ENCODE assay signal across 16 cellular contexts in the genomic region with DNA sequence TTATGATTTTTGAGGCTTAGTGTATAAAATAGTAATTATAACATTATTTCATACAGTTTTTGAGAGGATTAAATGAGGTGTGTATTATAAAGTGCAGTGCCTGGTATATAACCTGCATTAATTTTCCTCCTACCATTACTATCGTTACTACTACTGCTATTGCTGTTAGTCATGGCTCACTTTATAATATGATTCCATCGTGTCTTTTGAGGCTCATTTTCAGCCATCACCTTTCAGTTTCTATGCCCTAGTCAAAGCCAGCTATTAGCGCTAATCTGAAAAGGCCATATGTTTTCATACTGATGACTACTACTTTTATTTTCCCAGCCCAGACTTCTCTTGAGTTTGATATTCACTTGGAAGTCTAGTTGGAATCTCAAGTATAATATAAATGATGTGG.
"Had no signal": no experiment of that assay in that cellular context is flagged by ENCODE, and none has a peak within 500 bp of the region (broad histone marks: within the 10 kb centered on the region; RNA-seq: fewer than 3 reads in every experiment).

No MANE protein-coding gene starts in this region.

- H3K27me3 ChIP-seq: adrenal gland, foreskin keratinocyte had no signal

- H3K36me3 Mint-ChIP-seq: immature natural killer cell, WTC11 had no signal

- H3K4me3 Mint-ChIP-seq: activated naive CD4-positive, alpha-beta T cell treated with anti-CD3 and anti-CD28 coated beads, Interleukin-2, amount 10 ng/mL, durations not matched to agents 7 days and 5 days; immature natural killer cell; natural killer cell treated with Interleukin-12 subunit alpha and Interleukin-12 subunit beta and Interleukin-15 and Interleukin-18, amount 100 ng/mL, for 72 hours; stimulated activated naive B cell treated with anti-CD40 and anti-IgM and Interleukin-4, amounts not matched to agents 10 μg/mL and 1 μg/mL and 100 μg/mL, for 72 hours; T-helper 17 cell; WTC11 had no signal

- DNase-seq: activated CD4-positive, alpha-beta T cell treated with anti-CD3 and anti-CD28 coated beads, Interleukin-2, amount 50 U/mL, for 1 hour; activated naive CD4-positive, alpha-beta T cell treated with anti-CD3 and anti-CD28 coated beads, Interleukin-2, amount 10 ng/mL, durations not matched to agents 7 days and 5 days; activated T-cell treated with anti-CD3 and anti-CD28 coated beads for 4 hours; adrenal gland; effector memory CD4-positive, alpha-beta T cell; foreskin keratinocyte; head of caudate nucleus; immature natural killer cell; stimulated activated CD4-positive, alpha-beta T cell treated with anti-CD3 and anti-CD28 coated beads, Interleukin-2, amount 100 ng/mL, for 48 hours; stimulated activated naive B cell treated with anti-CD40 and anti-IgM and Interleukin-4, amounts not matched to agents 10 μg/mL and 1 μg/mL and 100 μg/mL, for 72 hours; substantia nigra; T-helper 17 cell; trophoblast cell had no signal

- H3K9me3 ChIP-seq: adrenal gland had no signal

- H3K27ac Mint-ChIP-seq: activated naive CD4-positive, alpha-beta T cell treated with anti-CD3 and anti-CD28 coated beads, Interleukin-2, amount 10 ng/mL, durations not matched to agents 7 days and 5 days; natural killer cell treated with Interleukin-12 subunit alpha and Interleukin-12 subunit beta and Interleukin-15 and Interleukin-18, amount 100 ng/mL, for 72 hours; stimulated activated naive B cell treated with anti-CD40 and anti-IgM and Interleukin-4, amounts not matched to agents 10 μg/mL and 1 μg/mL and 100 μg/mL, for 72 hours; T-helper 17 cell had no signal

- H3K9me3 Mint-ChIP-seq: activated naive CD4-positive, alpha-beta T cell treated with anti-CD3 and anti-CD28 coated beads, Interleukin-2, amount 10 ng/mL, durations not matched to agents 7 days and 5 days; immature natural killer cell; natural killer cell treated with Interleukin-12 subunit alpha and Interleukin-12 subunit beta and Interleukin-15 and Interleukin-18, amount 100 ng/mL, for 72 hours; stimulated activated naive B cell treated with anti-CD40 and anti-IgM and Interleukin-4, amounts not matched to agents 10 μg/mL and 1 μg/mL and 100 μg/mL, for 72 hours; WTC11 had no signal

- H3K27me3 Mint-ChIP-seq: activated naive CD4-positive, alpha-beta T cell treated with anti-CD3 and anti-CD28 coated beads, Interleukin-2, amount 10 ng/mL, durations not matched to agents 7 days and 5 days; brain; natural killer cell treated with Interleukin-12 subunit alpha and Interleukin-12 subunit beta and Interleukin-15 and Interleukin-18, amount 100 ng/mL, for 72 hours; stimulated activated naive B cell treated with anti-CD40 and anti-IgM and Interleukin-4, amounts not matched to agents 10 μg/mL and 1 μg/mL and 100 μg/mL, for 72 hours; T-helper 17 cell had no signal

- H3K36me3 ChIP-seq: adrenal gland had no signal

- H3K27ac ChIP-seq: adrenal gland, foreskin keratinocyte had no signal

- H3K4me3 ChIP-seq: adrenal gland had no signal

- ATAC-seq: foreskin keratinocyte; natural killer cell treated with Interleukin-12 subunit alpha and Interleukin-12 subunit beta and Interleukin-15 and Interleukin-18, amount 100 ng/mL, for 72 hours; stimulated activated naive B cell treated with anti-CD40 and anti-IgM and Interleukin-4, amounts not matched to agents 10 μg/mL and 1 μg/mL and 100 μg/mL, for 72 hours; T-helper 17 cell; WTC11 had no signal
